In genomic region chr1:26530540-26530897, GRCh38 we compare ENCODE assay signal across 8 cellular contexts. TPM values are rescaled to one million over a fixed set of nuclear protein-coding genes. Genes with fewer than 3 reads are reported as not detected.
DNase-seq lines count a peak whose midpoint lies in the region; ATAC-seq and TF ChIP-seq lines count a peak whose summit lies in the region.

No MANE protein-coding gene starts in this region.

- H3K4me3 ChIP-seq in BE2C (ENCODE audit: low read depth, low read length) (peak overlapping the region; percentile 50; the same call in 1 of the 2 replicates), brain microvascular endothelial cell (ENCODE audit: low read depth, low read length) (peak overlapping the region; percentile 55), muscle layer of colon (ENCODE audit: low read depth in 1 of 2, low read length in 2 of 2) (peak overlapping the region; percentile 54 to 60)

- in situ Hi-C loops in brain microvascular endothelial cell (cut with HindIII; ENCODE audit: low pct_ligation_motif_present, low sequenced_read_pairs), result no loop called here

- H3K9me3 ChIP-seq in BE2C (no peaks in the 10 kb centered on the region), muscle layer of colon (ENCODE audit: low read length) (no peaks in the 10 kb centered on the region)

- TF ChIP-seq CTCF in BE2C (IDR thresholded peaks at IDR 0.05; ENCODE audit: low read depth, low read length), result no peak
- TF ChIP-seq CTCF in brain microvascular endothelial cell (IDR thresholded peaks at IDR 0.05; ENCODE audit: low read depth, low read length, missing control alignments), result no peak

- H3K4me1 ChIP-seq in BE2C (no peaks in the 10 kb centered on the region), muscle layer of colon (ENCODE audit: insufficient read depth, low read length) (no peaks in the 10 kb centered on the region)

- H3K36me3 ChIP-seq in BE2C (no peaks in the 10 kb centered on the region), brain microvascular endothelial cell (replicated peaks) (no peaks in the 10 kb centered on the region), muscle layer of colon (ENCODE audit: insufficient read depth, low read length) (no peaks in the 10 kb centered on the region)

- H3K9ac ChIP-seq in muscle layer of colon (ENCODE audit: low read length), result no peak overlapping the region

- DNase-seq in BE2C, result no peak
- peak; percentile 48 for DNase-seq in HT-29 (ENCODE audit: low spot score)
- no peak for DNase-seq in brain microvascular endothelial cell
- no peak for DNase-seq in cerebellum (ENCODE audit: low spot score)
- no peak for DNase-seq in NCI-H446 treated with DMSO at 0.1 percent for 48 hours (lab: John Stamatoyannopoulos, UW)
- no peak for DNase-seq in stimulated activated CD4-positive, alpha-beta T cell treated with anti-CD3 and anti-CD28 coated beads, Interleukin-4, amount 100 ng/mL, for 1 hour

- H3K27ac ChIP-seq in brain microvascular endothelial cell (no peak overlapping the region), muscle layer of colon (ENCODE audit: low read depth, low read length) (no peak overlapping the region)

- H3K27me3 ChIP-seq in BE2C, result no peaks in the 10 kb centered on the region
- H3K27me3 ChIP-seq in brain microvascular endothelial cell (replicated peaks), result no peaks in the 10 kb centered on the region
- peaks cover 0 to 9% of the 10 kb centered on the region in 2 donors for H3K27me3 ChIP-seq in muscle layer of colon (ENCODE audit: control insufficient read depth in 1 of 2, insufficient read depth in 2 of 2, low read length in 2 of 2)

- no peak for ATAC-seq in HG02852 (IDR thresholded peaks at IDR 0.05; ENCODE audit: unreplicated experiment)

RNA-seq across cellular contexts. Expression of gene RPS6KA1, which starts 1.0 kb away (rescaled TPM):
- 4.7 TPM for polyA plus RNA-seq in BE2C (2012; ENCODE audit: insufficient read depth, insufficient read length, low read depth)
- 72.6 and 79.8 TPM in 2 replicates for total RNA-seq in HT-29 (2014; rRNA removed; shearing (Covaris generic))
- 12.5 TPM for total RNA-seq in cerebellum

RNA-seq across cellular contexts. Expression of gene HMGN2, which starts 58.3 kb away (rescaled TPM):
- 340 TPM for polyA plus RNA-seq in BE2C (2012; ENCODE audit: insufficient read depth, insufficient read length, low read depth)
- 449 and 531 TPM in 2 replicates for total RNA-seq in HT-29 (2014; rRNA removed; shearing (Covaris generic))
- total RNA-seq in cerebellum, result 304 TPM
